In the genomic region with DNA sequence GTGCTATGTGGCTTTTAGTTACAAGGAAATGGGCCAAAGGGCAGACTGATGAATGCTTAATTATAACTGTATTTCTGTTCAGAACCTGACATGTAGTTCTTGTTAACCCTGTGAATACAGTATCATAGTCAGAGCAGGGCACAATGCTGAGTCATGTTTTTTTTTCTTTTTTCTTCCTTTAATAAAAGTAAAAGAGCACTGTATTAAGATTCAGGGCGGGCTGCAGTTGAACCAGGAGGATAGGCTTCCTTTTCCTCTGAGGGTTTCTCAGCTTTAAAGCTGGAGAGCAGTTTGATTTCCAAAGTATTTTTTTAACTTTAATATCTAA, we compare ENCODE assay signal across 21 cellular contexts. TPM values are rescaled to one million over a fixed set of nuclear protein-coding genes. Genes with fewer than 3 reads are reported as not detected.
DNase-seq lines count a peak whose midpoint lies in the region; ATAC-seq, FAIRE-seq and TF ChIP-seq lines count a peak whose summit lies in the region.
"Had no signal": no experiment of that assay in that cellular context is flagged by ENCODE, and none has a peak within 500 bp of the region (broad histone marks: within the 10 kb centered on the region; RNA-seq: fewer than 3 reads in every experiment).

No MANE protein-coding gene starts in this region.

- no peak overlapping the region for H2BK5ac ChIP-seq in H1 (ENCODE audit: low read depth, low read length)

- H3F3A ChIP-seq in PC-3 (ENCODE audit: low read length, unreplicated experiment), result no peaks in the 10 kb centered on the region
- no peaks in the 10 kb centered on the region for H3F3A ChIP-seq in neural progenitor cell (ENCODE audit: low read depth)

- H3K79me2 ChIP-seq in PC-3 (ENCODE audit: low read length) (no peaks in the 10 kb centered on the region), H1 (ENCODE audit: control insufficient read depth in 1 of 2, insufficient read depth in 2 of 2, low read length in 2 of 2) (no peaks in the 10 kb centered on the region), neural progenitor cell (ENCODE audit: low read depth) (no peaks in the 10 kb centered on the region)

- no peak for TF ChIP-seq RAD21 in H1 (IDR thresholded peaks at IDR 0.05 in 1 of 2, conservative IDR thresholded peaks at IDR 0.05 in 1 of 2; ENCODE audit: low read depth in 2 of 2, low read length in 2 of 2)

- no peak overlapping the region for H4K8ac ChIP-seq in H1 (ENCODE audit: extremely low read depth, insufficient read depth, low read length)

- H3K4me3 ChIP-seq in PC-3 (ENCODE audit: low read length) (no peak overlapping the region), H1 (ENCODE audit: extremely low read depth in 1 of 4, insufficient read depth in 2 of 4, low read depth in 3 of 4, low read length in 4 of 4) (no peak overlapping the region), neural progenitor cell (no peak overlapping the region), SJCRH30 (no peak overlapping the region)
- H3K4me3 ChIP-seq: HAP-1 had no signal

- no peaks in the 10 kb centered on the region for H3K36me3 ChIP-seq in PC-3 (ENCODE audit: low read depth, low read length)
- H3K36me3 ChIP-seq in H1 (ENCODE audit: control insufficient read depth in 2 of 4, insufficient read depth in 4 of 4, low read length in 3 of 4), result no peaks in the 10 kb centered on the region
- no peaks in the 10 kb centered on the region for H3K36me3 ChIP-seq in neural progenitor cell
- no peaks in the 10 kb centered on the region for H3K36me3 ChIP-seq in SJCRH30
- H3K36me3 ChIP-seq: HAP-1 had no signal

- no peak overlapping the region for H3K9ac ChIP-seq in PC-3 (ENCODE audit: low read length)
- H3K9ac ChIP-seq in H1 (replicated peaks in 1 of 4; ENCODE audit: extremely low read depth in 1 of 4, low read depth in 3 of 4, low read length in 3 of 4), result no peak overlapping the region
- H3K9ac ChIP-seq in neural progenitor cell, result no peak overlapping the region

- H2AK5ac ChIP-seq in H1 (ENCODE audit: low read depth, low read length), result no peak overlapping the region

- no peak overlapping the region for H4K91ac ChIP-seq in H1 (replicated peaks; ENCODE audit: insufficient read length, low read length)

- H3K27ac ChIP-seq in PC-3 (ENCODE audit: low read length) (0 out of 2 replicates have a peak overlapping the region, but pooled peaks have one; percentile 7), H1 (ENCODE audit: low read depth, low read length) (no peak overlapping the region), neural progenitor cell (no peak overlapping the region), SJCRH30 (no peak overlapping the region), RWPE1 (no peak overlapping the region)

- H3K4me2 ChIP-seq in PC-3 (ENCODE audit: low read length), result peak overlapping the region; percentile 36
- H3K4me2 ChIP-seq in H1 (ENCODE audit: insufficient read depth in 1 of 2, low read depth in 2 of 2, low read length in 2 of 2), result no peak overlapping the region
- no peak overlapping the region for H3K4me2 ChIP-seq in neural progenitor cell

- H3K4me1 ChIP-seq in PC-3 (ENCODE audit: insufficient read depth, low read length), result peaks cover 10% of the 10 kb centered on the region
- H3K4me1 ChIP-seq in H1 (replicated peaks in 1 of 4; ENCODE audit: control insufficient read depth in 3 of 4, insufficient read depth in 4 of 4, low read length in 3 of 4), result no peaks in the 10 kb centered on the region
- H3K4me1 ChIP-seq in neural progenitor cell, result peaks cover 5% of the 10 kb centered on the region
- H3K4me1 ChIP-seq in SJCRH30, result no peaks in the 10 kb centered on the region
- H3K4me1 ChIP-seq: HAP-1 had no signal

- H3K9me2 ChIP-seq in PC-3 (replicated peaks; ENCODE audit: low read length), result no peaks in the 10 kb centered on the region

- intact Hi-C loops in PC-3 (cut with micrococcal nuclease), result no loop called here

- peaks cover 3% of the 10 kb centered on the region for H3K9me3 Mint-ChIP-seq in neural progenitor cell

- H3K23ac ChIP-seq in H1 (ENCODE audit: insufficient read length), result no peak overlapping the region

- no peak overlapping the region for H3K27ac Mint-ChIP-seq in neural progenitor cell
- H3K27ac Mint-ChIP-seq: CD14-positive monocyte had no signal

- H4K20me1 ChIP-seq in PC-3 (ENCODE audit: low read length) (no peaks in the 10 kb centered on the region), H1 (replicated peaks in 1 of 2; ENCODE audit: control insufficient read depth in 1 of 2, insufficient read depth in 2 of 2, low read length in 2 of 2) (no peaks in the 10 kb centered on the region), neural progenitor cell (ENCODE audit: low read depth) (no peaks in the 10 kb centered on the region)

- H3K18ac ChIP-seq in H1 (ENCODE audit: extremely low read depth, low read length), result no peak overlapping the region

- no peaks in the 10 kb centered on the region for H3K79me1 ChIP-seq in H1 (ENCODE audit: low read depth, low read length)

- H4K5ac ChIP-seq in H1 (ENCODE audit: insufficient read length, low read depth, low read length), result no peak overlapping the region

- peak; percentile 45 for DNase-seq in COLO829 (ENCODE audit: low spot score)
- DNase-seq in PC-3, result no peak
- DNase-seq in H1 (ENCODE audit: low read depth in 1 of 2, low spot score in 2 of 2), result no peak
- DNase-seq in neural progenitor cell (ENCODE audit: low spot score), result no peak
- DNase-seq in MV-4-11 (lab: John Stamatoyannopoulos, UW), result no peak
- DNase-seq in activated CD4-positive, alpha-beta T cell treated with anti-CD3 and anti-CD28 coated beads for 4 hours, result no peak
- no peak for DNase-seq in SJCRH30
- DNase-seq in RWPE1 (ENCODE audit: low spot score), result no peak
- DNase-seq: ACHN, AML-193, DMS53, NCI-H1436, NCI-H2029, NCI-H2171 treated with DMSO at 0.1 percent for 48 hours, NCI-H510A, SHP77 had no signal

- no peak overlapping the region for H3K14ac ChIP-seq in H1 (ENCODE audit: insufficient read length)

- POLR2A ChIA-PET in PC-3 (lab: Charles Lee; ENCODE audit: unreplicated experiment) (no interaction called here), H1 (lab: Charles Lee; ENCODE audit: partially characterized antibody) (no interaction called here), RWPE1 (lab: Yijun Ruan, JAX; ENCODE audit: low non-redundant PET) (no interaction called here)

- no peak for TF ChIP-seq POLR2A in H1 (IDR thresholded peaks at IDR 0.05; ENCODE audit: control extremely low read depth in 1 of 2, low read depth in 2 of 2, low read length in 2 of 2)

- ATAC-seq in PC-3, result no peak

- H3K9me3 ChIP-seq in PC-3 (ENCODE audit: low read length), result no peaks in the 10 kb centered on the region
- no peaks in the 10 kb centered on the region for H3K9me3 ChIP-seq in H1 (ENCODE audit: insufficient read depth in 2 of 2, low read depth in 1 of 2, low read length in 1 of 2)
- no peaks in the 10 kb centered on the region for H3K9me3 ChIP-seq in neural progenitor cell (ENCODE audit: low read depth)
- no peaks in the 10 kb centered on the region for H3K9me3 ChIP-seq in SJCRH30 (replicated peaks)
- H3K9me3 ChIP-seq: HAP-1 had no signal

- no peaks in the 10 kb centered on the region for H3K36me3 Mint-ChIP-seq in neural progenitor cell
- H3K36me3 Mint-ChIP-seq: CD14-positive monocyte had no signal

- no peak overlapping the region for H2BK12ac ChIP-seq in H1 (ENCODE audit: low read depth, low read length)

- TF ChIP-seq CTCF in PC-3 (conservative IDR thresholded peaks at IDR 0.05; ENCODE audit: low read depth, low read length), result no peak
- no peak for TF ChIP-seq CTCF in H1 (IDR thresholded peaks at IDR 0.05; ENCODE audit: control extremely low read depth in 1 of 3, insufficient read depth in 1 of 3, low read depth in 1 of 3, low read length in 3 of 3)
- TF ChIP-seq CTCF in neural progenitor cell (IDR thresholded peaks at IDR 0.05), result no peak
- TF ChIP-seq CTCF in RWPE1 (conservative IDR thresholded peaks at IDR 0.05; ENCODE audit: low read depth), result no peak

- FAIRE-seq in H1 (lab: Jason Lieb, UNC), result no peak
- FAIRE-seq: GM19239, RCC 7860 had no signal

- H3K4me3 Mint-ChIP-seq in neural progenitor cell, result no peak overlapping the region
- H3K4me3 Mint-ChIP-seq: CD14-positive monocyte had no signal

- H3K27me3 ChIP-seq in PC-3 (ENCODE audit: low read length) (peaks cover 4% of the 10 kb centered on the region; the same call in 1 of the 2 replicates), H1 (replicated peaks in 1 of 4; ENCODE audit: control insufficient read depth in 3 of 4, extremely low read depth in 1 of 4, insufficient read depth in 3 of 4, low read length in 3 of 4) (no peaks in the 10 kb centered on the region), neural progenitor cell (no peaks in the 10 kb centered on the region), SJCRH30 (no peaks in the 10 kb centered on the region)

- H3K4ac ChIP-seq in H1 (replicated peaks; ENCODE audit: insufficient read length, low read depth, low read length), result no peak overlapping the region

- 91% methylated on average over 1 of the region's 1 CpG; no CpG with 5 or more reads in 1 of the 2 experiments for WGBS in H1 (ENCODE audit: extremely low coverage in 1 of 2, insufficient coverage in 1 of 2, insufficient read length in 1 of 2, insufficient replicate concordance in 2 of 2, low coverage in 1 of 2, low lambda C conversion rate in 2 of 2, missing lambda C conversion rate in 1 of 2), 2 experiments

- no peaks in the 10 kb centered on the region for H3K23me2 ChIP-seq in H1 (ENCODE audit: low read depth, low read length)

- H2BK20ac ChIP-seq in H1 (ENCODE audit: low read length), result no peak overlapping the region

- peak overlapping the region; percentile 42 for H2AFZ ChIP-seq in PC-3 (ENCODE audit: low read length)
- peak overlapping the region; percentile 80; the same call in 1 of the 2 replicates for H2AFZ ChIP-seq in H1 (ENCODE audit: low read length)
- H2AFZ ChIP-seq in neural progenitor cell (replicated peaks), result peak overlapping the region; percentile 37

- H2BK15ac ChIP-seq in H1 (ENCODE audit: low read length), result no peak overlapping the region

- CTCF ChIA-PET in PC-3 (lab: Charles Lee) (no interaction called here), H1 (lab: Charles Lee; ENCODE audit: partially characterized antibody) (interaction anchor here (1.0 to 1.3 kb wide), 3 partner anchors 8 to 14 kb away, joined by 3 to 5 read pairs (median 3); no protein-coding TSS in a partner anchor), RWPE1 (lab: Yijun Ruan, JAX) (no interaction called here)

- BruUV-seq in PC-3 (replicated peaks; lab: Mats Ljungman, UMichigan), result no TSS peak

- no peak for TF ChIP-seq EP300 in H1 (IDR thresholded peaks at IDR 0.05; ENCODE audit: borderline replicate concordance in 1 of 2, low read depth in 2 of 2, low read length in 2 of 2)

- no peak overlapping the region for H2BK120ac ChIP-seq in H1 (replicated peaks; ENCODE audit: low read depth, low read length)

- H3K27me3 Mint-ChIP-seq in neural progenitor cell (ENCODE audit: insufficient read depth, low read depth), result peaks cover 2% of the 10 kb centered on the region

- peaks cover 9% of the 10 kb centered on the region for H3K4me1 Mint-ChIP-seq in neural progenitor cell
- H3K4me1 Mint-ChIP-seq: CD14-positive monocyte had no signal

- no peak overlapping the region for H3K56ac ChIP-seq in H1 (replicated peaks; ENCODE audit: insufficient read length, low read depth, low read length)

RNA-seq across cellular contexts. Expression of gene CLDN8, which starts 8.7 kb away (rescaled TPM):
- total RNA-seq in PC-3 (2014; rRNA removed) (0.46 and 1.5 TPM in 2 replicates), neural progenitor cell (ENCODE audit: low replicate concordance) (not detected in 2 replicates)
- total RNA-seq in H1 (2021; fragmentation: NEBNext Ultra II Directional; extraction: Animal tissue kit (Norgen Biotek cat#: 25700)), result not detected in 2 replicates
- not detected in 2 replicates for polyA plus RNA-seq in H1 (2011; rRNA removed)
- polyA plus RNA-seq in H1 (2011; cell fraction: cytosol; rRNA removed), result not detected
- polyA plus RNA-seq in H1 (2011; cell fraction: nucleus; rRNA removed), result not detected
- polyA plus RNA-seq in H1 (2012, experiment 1 of 2), result not detected in 4 replicates
- polyA plus RNA-seq in H1 (2012, experiment 2 of 2), result not detected
- polyA plus RNA-seq in H1 (2013, experiment 1 of 2), result not detected
- polyA plus RNA-seq in H1 (2013, experiment 2 of 2), result not detected
- polyA minus RNA-seq in H1 (2011; rRNA and poly(A)+ RNA removed), result not detected in 2 replicates
- not detected for polyA minus RNA-seq in H1 (2011; cell fraction: cytosol; rRNA and poly(A)+ RNA removed)
- not detected for polyA minus RNA-seq in H1 (2011; cell fraction: nucleus; rRNA and poly(A)+ RNA removed)
- total RNA-seq in SJCRH30 (2014; rRNA removed; shearing (Covaris generic)), result not detected in 2 replicates
- total RNA-seq: HT1080 had no signal
- polyA plus RNA-seq: CD14-positive monocyte had no signal

RNA-seq across cellular contexts. Expression of gene CLDN17, which starts 40.6 kb away (rescaled TPM):
- total RNA-seq in PC-3 (2014; rRNA removed) (not detected in 2 replicates), neural progenitor cell (ENCODE audit: low replicate concordance) (not detected in 2 replicates)
- not detected in 2 replicates for total RNA-seq in H1 (2021; fragmentation: NEBNext Ultra II Directional; extraction: Animal tissue kit (Norgen Biotek cat#: 25700))
- polyA plus RNA-seq in H1 (2011; rRNA removed), result not detected in 2 replicates
- not detected for polyA plus RNA-seq in H1 (2011; cell fraction: cytosol; rRNA removed)
- polyA plus RNA-seq in H1 (2011; cell fraction: nucleus; rRNA removed), result not detected
- polyA plus RNA-seq in H1 (2012, experiment 1 of 2), result not detected in 4 replicates
- polyA plus RNA-seq in H1 (2012, experiment 2 of 2), result not detected
- not detected for polyA plus RNA-seq in H1 (2013, experiment 1 of 2)
- polyA plus RNA-seq in H1 (2013, experiment 2 of 2), result not detected
- polyA minus RNA-seq in H1 (2011; rRNA and poly(A)+ RNA removed), result not detected in 2 replicates
- polyA minus RNA-seq in H1 (2011; cell fraction: cytosol; rRNA and poly(A)+ RNA removed), result not detected
- not detected for polyA minus RNA-seq in H1 (2011; cell fraction: nucleus; rRNA and poly(A)+ RNA removed)
- not detected in 2 replicates for total RNA-seq in SJCRH30 (2014; rRNA removed; shearing (Covaris generic))
- total RNA-seq: HT1080 had no signal
- polyA plus RNA-seq: CD14-positive monocyte had no signal
